ENCODE assay signal across 16 cellular contexts in genomic region chr7:54904130-54904529, GRCh38.
DNase-seq lines count a peak whose midpoint lies in the region; ATAC-seq and TF ChIP-seq lines count a peak whose summit lies in the region.
"Had no signal": no experiment of that assay in that cellular context is flagged by ENCODE, and none has a peak within 500 bp of the region (broad histone marks: within the 10 kb centered on the region; RNA-seq: fewer than 3 reads in every experiment).

No MANE protein-coding gene starts in this region.

- H3K27me3 ChIP-seq in skeletal muscle satellite cell (ENCODE audit: control insufficient read depth, insufficient read depth, low read length), result no peaks in the 10 kb centered on the region
- H3K27me3 ChIP-seq: ascending aorta had no signal

- H3K4me3 ChIP-seq in astrocyte of the spinal cord (ENCODE audit: low read depth, low read length) (no peak overlapping the region), skeletal muscle satellite cell (ENCODE audit: low read length) (no peak overlapping the region)
- H3K4me3 ChIP-seq: ascending aorta, SJCRH30 had no signal

- H3K9me3 ChIP-seq in skeletal muscle satellite cell (replicated peaks; ENCODE audit: low read length), result no peaks in the 10 kb centered on the region
- H3K9me3 ChIP-seq: ascending aorta, SJCRH30 had no signal

- no peaks in the 10 kb centered on the region for H3K36me3 ChIP-seq in skeletal muscle satellite cell (ENCODE audit: insufficient read depth, low read length)
- H3K36me3 ChIP-seq: ascending aorta, SJCRH30 had no signal

- peak overlapping the region; percentile 59 for H3K4me2 ChIP-seq in skeletal muscle satellite cell (ENCODE audit: low read length)

- peaks cover 34% of the 10 kb centered on the region for H3K4me1 ChIP-seq in skeletal muscle satellite cell (ENCODE audit: control insufficient read depth, insufficient read depth, low read length)
- H3K4me1 ChIP-seq: ascending aorta, SJCRH30 had no signal

- intact Hi-C loops in left ventricle myocardium superior (cut with micrococcal nuclease), result no loop called here

- peak overlapping the region; percentile 52 for H3K9ac ChIP-seq in skeletal muscle satellite cell (ENCODE audit: low read depth, low read length)

- ATAC-seq in left ventricle myocardium superior (peak; percentile 99), HG03045 (IDR thresholded peaks at IDR 0.05; ENCODE audit: unreplicated experiment) (no peak)
- ATAC-seq: left colon; stimulated activated memory B cell treated with anti-CD40 and anti-IgM and Interleukin-4, amounts not matched to agents 10 μg/mL and 1 μg/mL and 100 μg/mL, for 72 hours had no signal

- TF ChIP-seq CTCF in astrocyte of the spinal cord (IDR thresholded peaks at IDR 0.05; ENCODE audit: low read depth, low read length), result no peak

- in situ Hi-C loops in astrocyte of the spinal cord (cut with HindIII; ENCODE audit: low sequenced_read_pairs), result no loop called here

- DNase-seq in GM04503 (ENCODE audit: low read depth), result peak; percentile 99
- DNase-seq in astrocyte of the spinal cord (ENCODE audit: low read depth, low spot score), result peak; percentile 82
- no peak for DNase-seq in left ventricle myocardium superior
- no peak for DNase-seq in GM19240 (ENCODE audit: insufficient read length, low spot score)
- no peak for DNase-seq in NCI-H1105 treated with DMSO at 0.1 percent for 48 hours (lab: John Stamatoyannopoulos, UW)
- no peak for DNase-seq in NCI-H2196 treated with DMSO at 0.1 percent for 48 hours (lab: John Stamatoyannopoulos, UW; ENCODE audit: unreplicated experiment)
- DNase-seq: activated T-cell treated with anti-CD3 and anti-CD28 coated beads for 4 hours; erythroblast; left colon; NCI-H526 treated with DMSO at 0.1 percent for 48 hours; SJCRH30; stimulated activated CD4-positive, alpha-beta T cell treated with anti-CD3 and anti-CD28 coated beads, Interleukin-1b, Interleukin-23, amount 100 ng/mL, for 48 hours had no signal

Comparison
In these comparisons a context has a peak if more than half of its experiments do, and no peak if none do; other contexts are left out.
1. DNase-seq: peak in GM04503 (single experiment) and astrocyte of the spinal cord (single experiment); none in left ventricle myocardium superior (single experiment), GM19240 (single experiment), NCI-H1105 treated with DMSO at 0.1 percent for 48 hours (single experiment) and NCI-H2196 treated with DMSO at 0.1 percent for 48 hours (single experiment).